ENCODE assay signal across 8 cellular contexts in genomic region chr20:10447028-10447427, GRCh38. TPM values are rescaled to one million over a fixed set of nuclear protein-coding genes. Genes with fewer than 3 reads are reported as not detected.
DNase-seq lines count a peak whose midpoint lies in the region; ATAC-seq lines count a peak whose summit lies in the region.

No MANE protein-coding gene starts in this region.

- no peaks in the 10 kb centered on the region for H3K9me3 ChIP-seq in BLaER1

- H3K9ac ChIP-seq in BLaER1, result no peak overlapping the region

- H3K4me1 Mint-ChIP-seq in activated T-cell treated with anti-CD3 and anti-CD28 coated beads, Interleukin-2, amount 50 U/mL, for 72 hours (ENCODE audit: low read depth), result peaks cover 30% of the 10 kb centered on the region

- ATAC-seq in GM19035 (IDR thresholded peaks at IDR 0.05; ENCODE audit: unreplicated experiment) (peak; percentile 98), HG03097 (IDR thresholded peaks at IDR 0.05; ENCODE audit: low FRiP score, unreplicated experiment) (peak; percentile 90), left colon (peak; percentile 95), left lobe of liver (no peak)
- ATAC-seq in activated T-cell treated with anti-CD3 and anti-CD28 coated beads, Interleukin-2, amount 50 U/mL, for 72 hours (replicated peaks in 1 of 2), result peak; percentile 98 to 99

- H3K36me3 ChIP-seq in BLaER1, result peaks cover 3% of the 10 kb centered on the region; the same call in 1 of the 2 replicates

- H3K27me3 Mint-ChIP-seq in activated T-cell treated with anti-CD3 and anti-CD28 coated beads, Interleukin-2, amount 50 U/mL, for 72 hours (ENCODE audit: low read depth), result no peaks in the 10 kb centered on the region

- no peaks in the 10 kb centered on the region for H3K9me3 Mint-ChIP-seq in activated T-cell treated with anti-CD3 and anti-CD28 coated beads, Interleukin-2, amount 50 U/mL, for 72 hours

- no peaks in the 10 kb centered on the region for H3K36me3 Mint-ChIP-seq in activated T-cell treated with anti-CD3 and anti-CD28 coated beads, Interleukin-2, amount 50 U/mL, for 72 hours (ENCODE audit: insufficient read depth in 2 of 2)

- H3K4me2 ChIP-seq in BLaER1, result peak overlapping the region; percentile 34

- peak overlapping the region; percentile 58 for H3K27ac Mint-ChIP-seq in activated T-cell treated with anti-CD3 and anti-CD28 coated beads, Interleukin-2, amount 50 U/mL, for 72 hours

- H3K4me3 ChIP-seq in BLaER1, result no peak overlapping the region

- H3K27ac ChIP-seq in BLaER1, result no peak overlapping the region

- H3K27me3 ChIP-seq in BLaER1, result no peaks in the 10 kb centered on the region

- H3K4me3 Mint-ChIP-seq in activated T-cell treated with anti-CD3 and anti-CD28 coated beads, Interleukin-2, amount 50 U/mL, for 72 hours, result peak overlapping the region; percentile 69 to 77

- DNase-seq in NCI-H748 treated with DMSO at 0.1 percent for 48 hours (lab: John Stamatoyannopoulos, UW) (peak; percentile 17), left colon (peak in 1 of 2 donors; percentile 18), left lobe of liver (ENCODE audit: low spot score) (no peak), NCI-H82 (lab: John Stamatoyannopoulos, UW) (no peak)
- DNase-seq in activated T-cell treated with anti-CD3 and anti-CD28 coated beads, Interleukin-2, amount 50 U/mL, for 72 hours, result peak; percentile 42 to 68

- intact Hi-C loops in left colon (cut with DNase I, micrococcal nuclease), result no loop called here

- peaks cover 21% of the 10 kb centered on the region for H3K4me1 ChIP-seq in BLaER1

- no peaks in the 10 kb centered on the region for H4K20me1 ChIP-seq in BLaER1

RNA-seq across cellular contexts. Expression of gene SLX4IP, which starts 11.9 kb away (rescaled TPM):
- total RNA-seq in activated T-cell treated with anti-CD3 and anti-CD28 coated beads, Interleukin-2, amount 50 U/mL, for 72 hours, result 10 to 100 TPM in 1 of 2 donors, 1 to 10 TPM in 1; 7.3 to 10.9 TPM
- total RNA-seq in left colon (1 to 10 TPM; 6.4 to 7.7 TPM), left lobe of liver (3.0 TPM)

RNA-seq across cellular contexts. Expression of gene MKKS, which starts 13.0 kb away (rescaled TPM):
- 1 to 10 TPM; 7.7 to 9.0 TPM for total RNA-seq in activated T-cell treated with anti-CD3 and anti-CD28 coated beads, Interleukin-2, amount 50 U/mL, for 72 hours
- total RNA-seq in left colon, result 10 to 100 TPM; 26.4 to 26.7 TPM
- 12.1 TPM for total RNA-seq in left lobe of liver

Comparison
In these comparisons a context has a peak if more than half of its experiments do, and no peak if none do; other contexts are left out.
1. DNase-seq: peak in NCI-H748 treated with DMSO at 0.1 percent for 48 hours (single experiment) and activated T-cell treated with anti-CD3 and anti-CD28 coated beads, Interleukin-2, amount 50 U/mL, for 72 hours (2 of 2); none in left lobe of liver (single experiment) and NCI-H82 (single experiment).